In the genomic region with DNA sequence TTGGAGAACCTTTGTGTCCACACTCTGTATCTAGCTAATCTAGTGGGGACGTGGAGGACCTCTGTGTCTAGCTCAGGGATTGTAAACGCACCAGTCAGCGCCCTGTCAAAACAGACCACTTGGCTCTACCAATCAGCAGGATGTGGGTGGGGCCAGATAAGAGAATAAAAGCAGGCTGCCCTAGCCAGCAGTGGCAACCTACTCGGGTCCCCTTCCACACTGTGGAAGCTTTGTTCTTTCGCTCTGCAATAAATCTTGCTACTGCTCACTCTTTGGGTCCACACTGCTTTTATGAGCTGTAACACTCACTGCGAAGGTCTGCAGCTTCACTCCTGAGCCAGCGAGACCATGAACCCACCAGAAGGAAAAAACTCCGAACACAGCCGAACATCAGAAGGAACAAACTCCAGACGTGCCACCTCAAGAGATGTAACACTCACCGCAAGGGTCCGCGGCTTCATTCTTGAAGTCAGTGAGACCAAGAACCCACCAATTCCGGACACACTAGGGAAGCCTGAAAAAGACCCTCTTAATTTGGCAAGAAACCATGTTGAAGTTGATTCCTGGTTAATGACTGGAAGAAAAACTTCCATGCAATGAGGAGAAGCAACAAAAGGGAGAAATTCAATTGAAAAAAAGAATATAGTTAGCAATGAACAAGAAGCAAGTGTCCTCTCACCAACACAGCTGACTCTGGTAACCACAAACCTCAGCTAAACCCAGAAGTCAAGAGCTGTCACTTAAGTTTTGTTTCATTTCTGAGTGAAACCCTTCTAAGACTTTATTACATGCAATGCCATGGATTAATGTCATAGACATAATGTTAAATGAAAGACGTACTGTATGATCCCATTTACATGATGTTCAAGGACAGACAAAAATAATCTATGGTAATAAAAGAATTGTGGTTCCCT, we compare ENCODE assay signal across 8 cellular contexts. TPM values are rescaled to one million over a fixed set of nuclear protein-coding genes. Genes with fewer than 3 reads are reported as not detected.
DNase-seq lines count a peak whose midpoint lies in the region; ATAC-seq and TF ChIP-seq lines count a peak whose summit lies in the region.
"Not testable (repeated sequence)": the region's sequence is repeated elsewhere in the genome, so short reads cannot be mapped to it uniquely, and the experiment has no call there.

No MANE protein-coding gene starts in this region.

- not testable (repeated sequence) for H3K27me3 ChIP-seq in CD8-positive, alpha-beta memory T cell (ENCODE audit: insufficient read depth, low read length, poor library complexity, severe bottlenecking)

- peak in 4 of 5 donors; percentile 27 to 72 (median 66) for DNase-seq in CD8-positive, alpha-beta memory T cell
- DNase-seq in NB4 (ENCODE audit: low read depth), result peak; percentile 22
- peak; percentile 83 for DNase-seq in activated CD8-positive, alpha-beta T cell treated with anti-CD3 and anti-CD28 coated beads, Interleukin-2, amount 10 ng/mL, durations not matched to agents 7 days and 5 days
- peak in 1 of 2 donors; percentile 34 for DNase-seq in central memory CD8-positive, alpha-beta T cell (ENCODE audit: low spot score in 2 of 2)
- peak; percentile 36 for DNase-seq in stimulated activated CD4-positive, alpha-beta T cell treated with anti-CD3 and anti-CD28 coated beads, Interleukin-4, amount 100 ng/mL, for 24 hours

- not testable (repeated sequence) for H3K36me3 ChIP-seq in CD8-positive, alpha-beta memory T cell (ENCODE audit: insufficient read depth, low read length)

- H3K4me3 ChIP-seq in CD8-positive, alpha-beta memory T cell (ENCODE audit: low read length), result peak overlapping the region; percentile 50
- H3K4me3 ChIP-seq in NB4 (ENCODE audit: low read depth, low read length), result not testable (repeated sequence)

- POLR2A ChIA-PET in CD8-positive, alpha-beta memory T cell (lab: Charles Lee), result interaction anchor here (0.8 to 1.8 kb wide), 4 partner anchors 10 to 105 kb away, joined by 3 to 18 read pairs (median 4); a partner anchor contains a TSS
- POLR2A ChIA-PET in activated CD8-positive, alpha-beta T cell treated with anti-CD3 and anti-CD28 coated beads, Interleukin-2, amount 10 ng/mL, durations not matched to agents 7 days and 5 days (lab: Charles Lee), result interaction anchor here (0.7 to 3.6 kb wide), 11 partner anchors 10 to 236 kb away, joined by 3 to 38 read pairs (median 4); a partner anchor contains a TSS

- not testable (repeated sequence) for H3K36me3 Mint-ChIP-seq in CD8-positive, alpha-beta memory T cell; activated CD8-positive, alpha-beta T cell treated with anti-CD3 and anti-CD28 coated beads, Interleukin-2, amount 10 ng/mL, durations not matched to agents 7 days and 5 days (ENCODE audit: low read depth); central memory CD8-positive, alpha-beta T cell (ENCODE audit: insufficient read depth)

- not testable (repeated sequence) for TF ChIP-seq POLR2A in NB4 (IDR thresholded peaks at IDR 0.05; ENCODE audit: extremely low read depth, insufficient read length)

- not testable (repeated sequence) for H3K9me3 Mint-ChIP-seq in CD8-positive, alpha-beta memory T cell; activated CD8-positive, alpha-beta T cell treated with anti-CD3 and anti-CD28 coated beads, Interleukin-2, amount 10 ng/mL, durations not matched to agents 7 days and 5 days (ENCODE audit: insufficient read depth); central memory CD8-positive, alpha-beta T cell

- H3K27ac ChIP-seq in CD8-positive, alpha-beta memory T cell (ENCODE audit: low read depth, low read length), result not testable (repeated sequence)

- not testable (repeated sequence) for H3K9me3 ChIP-seq in CD8-positive, alpha-beta memory T cell (ENCODE audit: low read length)

- not testable (repeated sequence) for TF ChIP-seq CTCF in NB4 (IDR thresholded peaks at IDR 0.05; ENCODE audit: low read depth, low read length)

- H3K27me3 Mint-ChIP-seq in CD8-positive, alpha-beta memory T cell; activated CD8-positive, alpha-beta T cell treated with anti-CD3 and anti-CD28 coated beads, Interleukin-2, amount 10 ng/mL, durations not matched to agents 7 days and 5 days (ENCODE audit: low read depth); central memory CD8-positive, alpha-beta T cell: not testable (repeated sequence)

- peaks cover 43 to 52% (median 49%) of the 10 kb centered on the region in 3 donors for H3K4me1 Mint-ChIP-seq in CD8-positive, alpha-beta memory T cell
- H3K4me1 Mint-ChIP-seq in activated CD8-positive, alpha-beta T cell treated with anti-CD3 and anti-CD28 coated beads, Interleukin-2, amount 10 ng/mL, durations not matched to agents 7 days and 5 days (ENCODE audit: low read depth), result peaks cover 47% of the 10 kb centered on the region
- H3K4me1 Mint-ChIP-seq in central memory CD8-positive, alpha-beta T cell, result peaks cover 50% of the 10 kb centered on the region

- ATAC-seq in GM19023 (IDR thresholded peaks at IDR 0.05; ENCODE audit: unreplicated experiment) (peak; percentile 81), GM21717 (IDR thresholded peaks at IDR 0.05; ENCODE audit: unreplicated experiment) (peak; percentile 84), HG03139 (IDR thresholded peaks at IDR 0.05; ENCODE audit: unreplicated experiment) (peak; percentile 75)
- ATAC-seq in activated CD8-positive, alpha-beta T cell treated with anti-CD3 and anti-CD28 coated beads, Interleukin-2, amount 10 ng/mL, durations not matched to agents 7 days and 5 days, result peak; percentile 88
- peak; percentile 75 for ATAC-seq in central memory CD8-positive, alpha-beta T cell (replicated peaks; ENCODE audit: extremely low read depth, poor library complexity, severe bottlenecking)

- peaks cover 37% of the 10 kb centered on the region for H3K4me1 ChIP-seq in CD8-positive, alpha-beta memory T cell (ENCODE audit: insufficient read depth, low read length)

- CTCF ChIA-PET in CD8-positive, alpha-beta memory T cell (lab: Charles Lee), result interaction anchor here (1.1 to 1.8 kb wide), 4 partner anchors 10 to 47 kb away, joined by 3 to 9 read pairs (median 3); no protein-coding TSS in a partner anchor
- CTCF ChIA-PET in activated CD8-positive, alpha-beta T cell treated with anti-CD3 and anti-CD28 coated beads, Interleukin-2, amount 10 ng/mL, durations not matched to agents 7 days and 5 days (lab: Charles Lee), result interaction anchor here (0.6 to 5.5 kb wide), 7 partner anchors 10 to 303 kb away, joined by 3 to 46 read pairs (median 7); a partner anchor contains a TSS

- H3K27ac Mint-ChIP-seq in CD8-positive, alpha-beta memory T cell, result peak overlapping the region; percentile 66 to 91 (median 82)
- peak overlapping the region; percentile 94 for H3K27ac Mint-ChIP-seq in activated CD8-positive, alpha-beta T cell treated with anti-CD3 and anti-CD28 coated beads, Interleukin-2, amount 10 ng/mL, durations not matched to agents 7 days and 5 days
- peak overlapping the region; percentile 79 for H3K27ac Mint-ChIP-seq in central memory CD8-positive, alpha-beta T cell (ENCODE audit: low read depth)

- peak overlapping the region; percentile 85 to 94 (median 88) for H3K4me3 Mint-ChIP-seq in CD8-positive, alpha-beta memory T cell
- peak overlapping the region; percentile 80 for H3K4me3 Mint-ChIP-seq in activated CD8-positive, alpha-beta T cell treated with anti-CD3 and anti-CD28 coated beads, Interleukin-2, amount 10 ng/mL, durations not matched to agents 7 days and 5 days
- H3K4me3 Mint-ChIP-seq in central memory CD8-positive, alpha-beta T cell, result peak overlapping the region; percentile 71

RNA-seq across cellular contexts. Expression of a gene that starts 9.7 kb away (rescaled TPM):
- total RNA-seq in CD8-positive, alpha-beta memory T cell, result 10 to 100 TPM; 60.7 to 62.7 TPM
- polyA plus RNA-seq in CD8-positive, alpha-beta memory T cell, result 34.7 TPM
- 10 to 100 TPM; 60.5 to 61.8 TPM for total RNA-seq in activated CD8-positive, alpha-beta T cell treated with anti-CD3 and anti-CD28 coated beads, Interleukin-2, amount 10 ng/mL, durations not matched to agents 7 days and 5 days
